44 cellular contexts compared by ENCODE assay signal in genomic region chr10:124101351-124101750, GRCh38. TPM values are rescaled to one million over a fixed set of nuclear protein-coding genes. Genes with fewer than 3 reads are reported as not detected.
"Had no signal": no experiment of that assay in that cellular context is flagged by ENCODE, and none has a peak within 500 bp of the region (broad histone marks: within the 10 kb centered on the region; RNA-seq: fewer than 3 reads in every experiment).

No MANE protein-coding gene starts in this region.

- FAIRE-seq: RCC 7860 had no signal

- DNase-seq: activated CD4-positive, alpha-beta T cell treated with anti-CD3 and anti-CD28 coated beads, Interleukin-2, amount 10 ng/mL, durations not matched to agents 24 days and 14 days; activated CD4-positive, alpha-beta T cell treated with anti-CD3 and anti-CD28 coated beads, Interleukin-2, amount 50 U/mL, for 4 hours; activated CD4-positive, CD25-positive, alpha-beta regulatory T cell; activated CD8-positive, alpha-beta T cell treated with anti-CD3 and anti-CD28 coated beads for 36 hours; activated effector memory CD4-positive, alpha-beta T cell treated with anti-CD3 and anti-CD28 coated beads, Interleukin-2, amount 50 U/mL, for 16 hours; activated naive CD4-positive, alpha-beta T cell; activated naive CD4-positive, alpha-beta T cell treated with anti-CD3 and anti-CD28 coated beads, Interleukin-2, amount 50 U/mL, for 16 hours; activated naive CD8-positive, alpha-beta T cell treated with anti-CD3 and anti-CD28 coated beads for 36 hours; activated T-cell treated with anti-CD3 and anti-CD28 coated beads, Interleukin-2, amount 50 U/mL, for 1 hour; activated T-cell treated with anti-CD3 and anti-CD28 coated beads, Interleukin-2, amount 50 U/mL, for 72 hours; amniotic stem cell; aorta; brain microvascular endothelial cell; Kasumi-1; KG1; MM.1S; MV-4-11; NCI-H1092; NCI-H1417; NCI-H146; NCI-H187; NCI-H2029 treated with DMSO at 0.1 percent for 48 hours; NCI-H2107; NCI-H2171; NCI-H510A; NCI-H526; NCI-H748 treated with DMSO at 0.1 percent for 48 hours; NK-92 treated with Interleukin-12 subunit alpha and Interleukin-12 subunit beta, amount 100 ng/mL, for 24 hours; PC-9; SIG-M5; SW 1271; T-helper 1 cell; T-helper 2 cell; T-helper 9 cell had no signal

- H3K36me3 Mint-ChIP-seq: activated naive CD8-positive, alpha-beta T cell treated with anti-CD3 and anti-CD28 coated beads for 36 hours had no signal

- H3K9me3 Mint-ChIP-seq: activated CD4-positive, alpha-beta T cell treated with anti-CD3 and anti-CD28 coated beads, Interleukin-2, amount 10 ng/mL, durations not matched to agents 24 days and 14 days; activated T-helper 17 cell treated with anti-CD3 and anti-CD28 coated beads, Interleukin-2, amount 50 U/mL, for 72 hours; central memory CD8-positive, alpha-beta T cell had no signal

- H3K27ac ChIP-seq: brain microvascular endothelial cell, cardiac muscle cell, PC-9, RWPE1, VCaP had no signal

- H3K4me2 ChIP-seq: PC-9 had no signal

- H3K4me3 Mint-ChIP-seq: activated CD4-positive, alpha-beta T cell treated with anti-CD3 and anti-CD28 coated beads, Interleukin-2, amount 10 ng/mL, durations not matched to agents 24 days and 14 days; activated CD8-positive, alpha-beta T cell treated with anti-CD3 and anti-CD28 coated beads for 36 hours; activated naive CD8-positive, alpha-beta T cell treated with anti-CD3 and anti-CD28 coated beads for 36 hours; activated T-cell treated with anti-CD3 and anti-CD28 coated beads, Interleukin-2, amount 50 U/mL, for 72 hours; activated T-helper 17 cell treated with anti-CD3 and anti-CD28 coated beads, Interleukin-2, amount 50 U/mL, for 72 hours; central memory CD8-positive, alpha-beta T cell had no signal

- H2AFZ ChIP-seq: PC-9 had no signal

- H3K4me3 ChIP-seq: cardiac muscle cell, PC-9 had no signal

- H3K27ac Mint-ChIP-seq: activated CD4-positive, alpha-beta T cell treated with anti-CD3 and anti-CD28 coated beads, Interleukin-2, amount 10 ng/mL, durations not matched to agents 24 days and 14 days; activated CD8-positive, alpha-beta T cell treated with anti-CD3 and anti-CD28 coated beads for 36 hours; activated naive CD8-positive, alpha-beta T cell treated with anti-CD3 and anti-CD28 coated beads for 36 hours; activated T-cell treated with anti-CD3 and anti-CD28 coated beads, Interleukin-2, amount 50 U/mL, for 72 hours; activated T-helper 17 cell treated with anti-CD3 and anti-CD28 coated beads, Interleukin-2, amount 50 U/mL, for 72 hours had no signal

- H3K36me3 ChIP-seq: brain microvascular endothelial cell, cardiac muscle cell had no signal

- ATAC-seq: activated CD8-positive, alpha-beta T cell treated with anti-CD3 and anti-CD28 coated beads for 36 hours; activated T-cell treated with anti-CD3 and anti-CD28 coated beads, Interleukin-2, amount 50 U/mL, for 72 hours; Right ventricle myocardium inferior; SK-N-SH treated with all-trans-retinoic acid at 6 μM for 48 hours had no signal

- H3K4me1 Mint-ChIP-seq: activated naive CD8-positive, alpha-beta T cell treated with anti-CD3 and anti-CD28 coated beads for 36 hours; central memory CD8-positive, alpha-beta T cell had no signal

RNA-seq across cellular contexts. Expression of gene CHST15, which starts 8.0 kb away (rescaled TPM):
- total RNA-seq: activated CD8-positive, alpha-beta memory T cell treated with anti-CD3 and anti-CD28 coated beads for 36 hours; SK-MEL-5 had no signal
